In the genomic region with DNA sequence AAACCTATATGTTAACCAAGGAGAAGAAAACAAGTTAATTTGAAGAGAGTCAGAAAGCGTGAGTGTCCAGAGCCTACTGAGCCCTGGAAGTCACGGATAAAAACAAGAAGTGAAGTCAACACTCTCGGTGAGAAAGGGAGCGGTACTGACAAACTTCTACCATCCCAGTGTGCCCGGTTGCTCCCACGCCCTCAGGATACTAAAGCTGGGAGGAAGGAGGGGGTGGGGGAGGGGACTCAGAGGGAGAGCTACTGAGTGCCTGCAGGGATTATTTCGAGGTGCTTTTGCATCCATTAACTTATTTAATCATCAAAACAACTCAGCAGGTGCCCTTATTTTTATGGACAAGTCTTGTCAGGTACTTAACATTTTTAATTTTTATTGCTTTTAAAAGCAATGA, we compare ENCODE assay signal across 16 cellular contexts.
"Had no signal": no experiment of that assay in that cellular context is flagged by ENCODE, and none has a peak within 500 bp of the region (broad histone marks: within the 10 kb centered on the region; RNA-seq: fewer than 3 reads in every experiment).

No MANE protein-coding gene starts in this region.

- H3K79me2 ChIP-seq: parathyroid adenoma had no signal

- DNase-seq: activated B cell treated with CpG ODN at 0.5 μM for 24 hours; activated CD4-positive, alpha-beta T cell treated with anti-CD3 and anti-CD28 coated beads for 48 hours; activated CD8-positive, alpha-beta memory T cell treated with anti-CD3 and anti-CD28 coated beads, Interleukin-2, amount 50 U/mL, for 4 hours; activated CD8-positive, alpha-beta T cell treated with anti-CD3 and anti-CD28 coated beads for 36 hours; activated gamma-delta T cell treated with Interleukin-2 at 50 U/mL for 16 hours; activated naive CD8-positive, alpha-beta T cell treated with anti-CD3 and anti-CD28 coated beads, Interleukin-2, amount 10 ng/mL, durations not matched to agents 7 days and 5 days; central memory CD4-positive, alpha-beta T cell; colonic mucosa; foreskin fibroblast; stimulated activated CD4-positive, alpha-beta T cell treated with anti-CD3 and anti-CD28 coated beads, Interleukin-12 subunit alpha, Interleukin-12 subunit beta, amount 100 ng/mL, for 4 hours; stimulated activated CD4-positive, alpha-beta T cell treated with anti-CD3 and anti-CD28 coated beads, Interleukin-2, amount 100 ng/mL, for 24 hours; T-helper 17 cell had no signal

- H3K9ac ChIP-seq: parathyroid adenoma had no signal

- ATAC-seq: activated CD8-positive, alpha-beta T cell treated with anti-CD3 and anti-CD28 coated beads for 36 hours; left lobe of liver; stimulated activated effector memory CD8-positive, alpha-beta T cell treated with anti-CD3 and anti-CD28 coated beads, Interleukin-12 subunit alpha, Interleukin-12 subunit beta, amount 100 ng/mL, for 72 hours; T-helper 17 cell had no signal

- H3K4me1 ChIP-seq: colonic mucosa, parathyroid adenoma had no signal

- H3K27me3 ChIP-seq: colonic mucosa, neutrophil had no signal

- H3K36me3 ChIP-seq: colonic mucosa, neutrophil had no signal

- H3K9me3 ChIP-seq: colonic mucosa, neutrophil had no signal

- H3K4me3 ChIP-seq: colonic mucosa had no signal

- H2AFZ ChIP-seq: parathyroid adenoma had no signal

- H3K27ac ChIP-seq: colonic mucosa, neutrophil, parathyroid adenoma had no signal
